In genomic region chr2:74413001-74413698, GRCh38 we compare ENCODE assay signal across 1 cellular context.
TF ChIP-seq lines count a peak whose summit lies in the region.

No MANE protein-coding gene starts in this region.

TF ChIP-seq in HepG2, 621 proteins besides CTCF, POLR2A, EP300 and RAD21 (continued from another document and continues in another):
- TF ChIP-seq, protein P1, sequence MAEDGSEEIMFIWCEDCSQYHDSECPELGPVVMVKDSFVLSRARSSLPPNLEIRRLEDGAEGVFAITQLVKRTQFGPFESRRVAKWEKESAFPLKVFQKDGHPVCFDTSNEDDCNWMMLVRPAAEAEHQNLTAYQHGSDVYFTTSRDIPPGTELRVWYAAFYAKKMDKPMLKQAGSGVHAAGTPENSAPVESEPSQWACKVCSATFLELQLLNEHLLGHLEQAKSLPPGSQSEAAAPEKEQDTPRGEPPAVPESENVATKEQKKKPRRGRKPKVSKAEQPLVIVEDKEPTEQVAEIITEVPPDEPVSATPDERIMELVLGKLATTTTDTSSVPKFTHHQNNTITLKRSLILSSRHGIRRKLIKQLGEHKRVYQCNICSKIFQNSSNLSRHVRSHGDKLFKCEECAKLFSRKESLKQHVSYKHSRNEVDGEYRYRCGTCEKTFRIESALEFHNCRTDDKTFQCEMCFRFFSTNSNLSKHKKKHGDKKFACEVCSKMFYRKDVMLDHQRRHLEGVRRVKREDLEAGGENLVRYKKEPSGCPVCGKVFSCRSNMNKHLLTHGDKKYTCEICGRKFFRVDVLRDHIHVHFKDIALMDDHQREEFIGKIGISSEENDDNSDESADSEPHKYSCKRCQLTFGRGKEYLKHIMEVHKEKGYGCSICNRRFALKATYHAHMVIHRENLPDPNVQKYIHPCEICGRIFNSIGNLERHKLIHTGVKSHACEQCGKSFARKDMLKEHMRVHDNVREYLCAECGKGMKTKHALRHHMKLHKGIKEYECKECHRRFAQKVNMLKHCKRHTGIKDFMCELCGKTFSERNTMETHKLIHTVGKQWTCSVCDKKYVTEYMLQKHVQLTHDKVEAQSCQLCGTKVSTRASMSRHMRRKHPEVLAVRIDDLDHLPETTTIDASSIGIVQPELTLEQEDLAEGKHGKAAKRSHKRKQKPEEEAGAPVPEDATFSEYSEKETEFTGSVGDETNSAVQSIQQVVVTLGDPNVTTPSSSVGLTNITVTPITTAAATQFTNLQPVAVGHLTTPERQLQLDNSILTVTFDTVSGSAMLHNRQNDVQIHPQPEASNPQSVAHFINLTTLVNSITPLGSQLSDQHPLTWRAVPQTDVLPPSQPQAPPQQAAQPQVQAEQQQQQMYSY (CRISPR knock-in tag; IDR thresholded peaks at IDR 0.05) = no peak
- TF ChIP-seq TCF12 (IDR thresholded peaks at IDR 0.05) (no peak), TCF12 (CRISPR knock-in tag; IDR thresholded peaks at IDR 0.05) (no peak), ZNF30 (CRISPR knock-in tag; IDR thresholded peaks at IDR 0.05) (no peak), ZSCAN5A (CRISPR knock-in tag; IDR thresholded peaks at IDR 0.05; ENCODE audit: borderline replicate concordance) (no peak), BCLAF1 (IDR thresholded peaks at IDR 0.05) (no peak), HOXD1 (CRISPR knock-in tag; IDR thresholded peaks at IDR 0.05) (no peak), DZIP1 (CRISPR knock-in tag; IDR thresholded peaks at IDR 0.05) (no peak), LCORL (IDR thresholded peaks at IDR 0.05) (no peak), LCORL (CRISPR knock-in tag; IDR thresholded peaks at IDR 0.05) (peak; percentile 80; the same call in 1 of the 2 replicates), MLLT10 (CRISPR knock-in tag; IDR thresholded peaks at IDR 0.05) (no peak), SP2 (CRISPR knock-in tag; IDR thresholded peaks at IDR 0.05) (no peak), ZSCAN29 (CRISPR knock-in tag; conservative IDR thresholded peaks at IDR 0.05) (peak; percentile 96), ZNF549 (CRISPR knock-in tag; IDR thresholded peaks at IDR 0.05) (no peak), WIZ (CRISPR knock-in tag; IDR thresholded peaks at IDR 0.05) (no peak), PAX8 (CRISPR knock-in tag; IDR thresholded peaks at IDR 0.05; ENCODE audit: borderline replicate concordance) (no peak), ZNF138 (CRISPR knock-in tag; IDR thresholded peaks at IDR 0.05; ENCODE audit: low read depth) (no peak; the same call in 1 of the 2 replicates), MEF2D (CRISPR knock-in tag; IDR thresholded peaks at IDR 0.05) (no peak; the same call in 1 of the 2 replicates), KDM4B (CRISPR knock-in tag; IDR thresholded peaks at IDR 0.05) (no peak), HDAC6 (IDR thresholded peaks at IDR 0.05; ENCODE audit: low read depth, low read length) (no peak), ZNF451 (CRISPR knock-in tag; IDR thresholded peaks at IDR 0.05) (no peak), ZNF776 (CRISPR knock-in tag; IDR thresholded peaks at IDR 0.05) (no peak), SOX5 (CRISPR knock-in tag; IDR thresholded peaks at IDR 0.05; ENCODE audit: borderline replicate concordance) (peak; percentile 39), PHF5A (CRISPR knock-in tag; IDR thresholded peaks at IDR 0.05; ENCODE audit: low read depth, unreplicated experiment) (no peak), TP53 (CRISPR knock-in tag; conservative IDR thresholded peaks at IDR 0.05) (no peak), ZNF891 (CRISPR knock-in tag; IDR thresholded peaks at IDR 0.05) (no peak), PPARG (CRISPR knock-in tag; conservative IDR thresholded peaks at IDR 0.05) (no peak), TRIM24 (CRISPR knock-in tag; IDR thresholded peaks at IDR 0.05) (no peak), HDAC1 (CRISPR knock-in tag; IDR thresholded peaks at IDR 0.05) (peak; percentile 66; the same call in 1 of the 2 replicates), TGIF2 (CRISPR knock-in tag; IDR thresholded peaks at IDR 0.05) (0 out of 2 replicates have a peak, but pooled peaks have one; percentile 49)
- TF ChIP-seq, protein P2, sequence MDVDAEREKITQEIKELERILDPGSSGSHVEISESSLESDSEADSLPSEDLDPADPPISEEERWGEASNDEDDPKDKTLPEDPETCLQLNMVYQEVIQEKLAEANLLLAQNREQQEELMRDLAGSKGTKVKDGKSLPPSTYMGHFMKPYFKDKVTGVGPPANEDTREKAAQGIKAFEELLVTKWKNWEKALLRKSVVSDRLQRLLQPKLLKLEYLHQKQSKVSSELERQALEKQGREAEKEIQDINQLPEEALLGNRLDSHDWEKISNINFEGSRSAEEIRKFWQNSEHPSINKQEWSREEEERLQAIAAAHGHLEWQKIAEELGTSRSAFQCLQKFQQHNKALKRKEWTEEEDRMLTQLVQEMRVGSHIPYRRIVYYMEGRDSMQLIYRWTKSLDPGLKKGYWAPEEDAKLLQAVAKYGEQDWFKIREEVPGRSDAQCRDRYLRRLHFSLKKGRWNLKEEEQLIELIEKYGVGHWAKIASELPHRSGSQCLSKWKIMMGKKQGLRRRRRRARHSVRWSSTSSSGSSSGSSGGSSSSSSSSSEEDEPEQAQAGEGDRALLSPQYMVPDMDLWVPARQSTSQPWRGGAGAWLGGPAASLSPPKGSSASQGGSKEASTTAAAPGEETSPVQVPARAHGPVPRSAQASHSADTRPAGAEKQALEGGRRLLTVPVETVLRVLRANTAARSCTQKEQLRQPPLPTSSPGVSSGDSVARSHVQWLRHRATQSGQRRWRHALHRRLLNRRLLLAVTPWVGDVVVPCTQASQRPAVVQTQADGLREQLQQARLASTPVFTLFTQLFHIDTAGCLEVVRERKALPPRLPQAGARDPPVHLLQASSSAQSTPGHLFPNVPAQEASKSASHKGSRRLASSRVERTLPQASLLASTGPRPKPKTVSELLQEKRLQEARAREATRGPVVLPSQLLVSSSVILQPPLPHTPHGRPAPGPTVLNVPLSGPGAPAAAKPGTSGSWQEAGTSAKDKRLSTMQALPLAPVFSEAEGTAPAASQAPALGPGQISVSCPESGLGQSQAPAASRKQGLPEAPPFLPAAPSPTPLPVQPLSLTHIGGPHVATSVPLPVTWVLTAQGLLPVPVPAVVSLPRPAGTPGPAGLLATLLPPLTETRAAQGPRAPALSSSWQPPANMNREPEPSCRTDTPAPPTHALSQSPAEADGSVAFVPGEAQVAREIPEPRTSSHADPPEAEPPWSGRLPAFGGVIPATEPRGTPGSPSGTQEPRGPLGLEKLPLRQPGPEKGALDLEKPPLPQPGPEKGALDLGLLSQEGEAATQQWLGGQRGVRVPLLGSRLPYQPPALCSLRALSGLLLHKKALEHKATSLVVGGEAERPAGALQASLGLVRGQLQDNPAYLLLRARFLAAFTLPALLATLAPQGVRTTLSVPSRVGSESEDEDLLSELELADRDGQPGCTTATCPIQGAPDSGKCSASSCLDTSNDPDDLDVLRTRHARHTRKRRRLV (CRISPR knock-in tag; IDR thresholded peaks at IDR 0.05) = no peak
- TF ChIP-seq, protein P3, sequence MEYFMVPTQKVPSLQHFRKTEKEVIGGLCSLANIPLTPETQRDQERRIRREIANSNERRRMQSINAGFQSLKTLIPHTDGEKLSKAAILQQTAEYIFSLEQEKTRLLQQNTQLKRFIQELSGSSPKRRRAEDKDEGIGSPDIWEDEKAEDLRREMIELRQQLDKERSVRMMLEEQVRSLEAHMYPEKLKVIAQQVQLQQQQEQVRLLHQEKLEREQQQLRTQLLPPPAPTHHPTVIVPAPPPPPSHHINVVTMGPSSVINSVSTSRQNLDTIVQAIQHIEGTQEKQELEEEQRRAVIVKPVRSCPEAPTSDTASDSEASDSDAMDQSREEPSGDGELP (IDR thresholded peaks at IDR 0.05; ENCODE audit: borderline replicate concordance, low read depth) = no peak
- TF ChIP-seq, protein P4, sequence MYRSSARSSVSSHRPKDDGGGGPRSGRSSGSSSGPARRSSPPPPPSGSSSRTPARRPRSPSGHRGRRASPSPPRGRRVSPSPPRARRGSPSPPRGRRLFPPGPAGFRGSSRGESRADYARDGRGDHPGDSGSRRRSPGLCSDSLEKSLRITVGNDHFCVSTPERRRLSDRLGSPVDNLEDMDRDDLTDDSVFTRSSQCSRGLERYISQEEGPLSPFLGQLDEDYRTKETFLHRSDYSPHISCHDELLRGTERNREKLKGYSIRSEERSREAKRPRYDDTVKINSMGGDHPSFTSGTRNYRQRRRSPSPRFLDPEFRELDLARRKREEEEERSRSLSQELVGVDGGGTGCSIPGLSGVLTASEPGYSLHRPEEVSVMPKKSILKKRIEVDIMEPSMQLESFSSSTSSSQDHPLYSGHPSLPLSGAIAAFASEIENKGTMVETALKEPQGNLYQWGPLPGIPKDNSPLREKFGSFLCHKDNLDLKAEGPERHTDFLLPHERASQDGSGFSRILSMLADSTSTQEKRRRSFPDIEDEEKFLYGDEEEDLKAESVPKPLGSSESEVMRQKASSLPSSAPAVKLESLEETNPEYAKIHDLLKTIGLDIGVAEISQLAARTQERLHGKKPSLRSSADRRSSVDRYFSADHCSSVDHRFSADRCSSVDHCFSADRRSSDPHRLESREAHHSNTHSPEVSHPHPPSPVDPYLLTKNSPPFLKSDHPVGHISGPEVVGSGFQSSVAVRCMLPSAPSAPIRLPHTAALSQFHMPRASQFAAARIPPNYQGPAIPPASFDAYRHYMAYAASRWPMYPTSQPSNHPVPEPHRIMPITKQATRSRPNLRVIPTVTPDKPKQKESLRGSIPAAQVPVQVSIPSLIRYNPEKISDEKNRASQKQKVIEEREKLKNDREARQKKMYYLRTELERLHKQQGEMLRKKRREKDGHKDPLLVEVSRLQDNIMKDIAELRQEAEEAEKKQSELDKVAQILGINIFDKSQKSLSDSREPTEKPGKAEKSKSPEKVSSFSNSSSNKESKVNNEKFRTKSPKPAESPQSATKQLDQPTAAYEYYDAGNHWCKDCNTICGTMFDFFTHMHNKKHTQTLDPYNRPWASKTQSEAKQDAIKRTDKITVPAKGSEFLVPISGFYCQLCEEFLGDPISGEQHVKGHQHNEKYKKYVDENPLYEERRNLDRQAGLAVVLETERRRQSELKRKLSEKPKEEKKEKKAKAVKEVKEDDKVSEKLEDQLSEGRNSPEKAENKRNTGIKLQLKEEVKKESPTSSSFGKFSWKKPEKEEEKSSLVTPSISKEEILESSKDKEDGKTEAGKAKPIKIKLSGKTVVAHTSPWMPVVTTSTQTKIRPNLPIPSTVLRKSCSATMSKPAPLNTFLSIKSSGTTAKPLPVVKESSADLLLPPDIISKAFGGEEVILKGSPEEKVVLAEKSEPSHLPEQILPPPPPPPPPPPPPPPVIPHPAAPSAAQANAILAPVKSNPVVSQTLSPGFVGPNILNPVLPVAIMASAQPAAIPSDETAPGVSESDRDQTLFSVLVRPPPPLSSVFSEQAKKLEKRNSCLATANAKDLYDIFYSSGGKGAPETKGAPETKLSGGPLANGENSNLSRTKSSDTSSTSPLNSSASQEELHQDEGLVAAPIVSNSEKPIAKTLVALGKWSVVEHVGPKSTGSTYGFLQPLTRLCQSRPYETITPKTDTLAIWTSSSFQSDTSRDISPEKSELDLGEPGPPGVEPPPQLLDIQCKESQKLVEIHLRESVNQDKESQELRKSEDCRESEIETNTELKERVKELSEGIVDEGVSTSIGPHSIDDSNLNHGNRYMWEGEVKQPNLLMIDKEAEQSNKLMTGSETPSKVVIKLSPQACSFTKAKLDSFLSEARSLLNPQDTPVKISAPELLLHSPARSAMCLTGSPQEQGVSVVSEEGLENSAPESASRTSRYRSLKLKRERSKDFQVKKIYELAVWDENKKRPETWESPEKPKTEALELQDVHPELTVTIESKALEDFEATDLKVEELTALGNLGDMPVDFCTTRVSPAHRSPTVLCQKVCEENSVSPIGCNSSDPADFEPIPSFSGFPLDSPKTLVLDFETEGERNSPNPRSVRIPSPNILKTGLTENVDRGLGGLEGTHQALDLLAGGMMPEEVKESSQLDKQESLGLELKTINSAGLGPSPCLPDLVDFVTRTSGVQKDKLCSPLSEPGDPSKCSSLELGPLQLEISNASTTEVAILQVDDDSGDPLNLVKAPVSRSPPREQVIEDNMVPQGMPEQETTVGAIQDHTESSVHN (CRISPR knock-in tag; IDR thresholded peaks at IDR 0.05) = no peak
